Comparison of ENCODE assay signal across 2 cellular contexts in genomic region chr2:160220545-160221009, GRCh38.
TF ChIP-seq lines count a peak whose summit lies in the region.

No MANE protein-coding gene starts in this region.

TF ChIP-seq in Ishikawa, 13 proteins besides CTCF, POLR2A, EP300 and RAD21 (continued from another document):
- TF ChIP-seq MAX (IDR thresholded peaks at IDR 0.05): no peak
- TF ChIP-seq TAF1 (IDR thresholded peaks at IDR 0.05; ENCODE audit: low read depth): no peak
- TF ChIP-seq CREB1 (IDR thresholded peaks at IDR 0.05; ENCODE audit: low read depth): no peak
- TF ChIP-seq ZBTB7A (IDR thresholded peaks at IDR 0.05; ENCODE audit: low read depth): no peak
- no peak for TF ChIP-seq REST (IDR thresholded peaks at IDR 0.05; ENCODE audit: low read depth)
- TF ChIP-seq TCF12 (IDR thresholded peaks at IDR 0.05; ENCODE audit: low read depth): no peak
- no peak for TF ChIP-seq TEAD4 (IDR thresholded peaks at IDR 0.05)

TF ChIP-seq in HepG2, 621 proteins besides CTCF, POLR2A, EP300 and RAD21 (continued from another document):
- no peak for TF ChIP-seq RNF219 (CRISPR knock-in tag; IDR thresholded peaks at IDR 0.05)
- no peak for TF ChIP-seq LRRFIP1 (CRISPR knock-in tag; conservative IDR thresholded peaks at IDR 0.05)
- no peak for TF ChIP-seq PBX3 (CRISPR knock-in tag; IDR thresholded peaks at IDR 0.05; ENCODE audit: borderline replicate concordance)
